ENCODE assay signal across 1 cellular context in genomic region chr15:41851755-41852370, GRCh38.
TF ChIP-seq lines count a peak whose summit lies in the region.

No MANE protein-coding gene starts in this region.

TF ChIP-seq in K562, 482 proteins besides CTCF, POLR2A, EP300 and RAD21:
- TF ChIP-seq CBFA2T2 (conservative IDR thresholded peaks at IDR 0.05) = no peak
- peak; percentile 26 for TF ChIP-seq TBP (optimal IDR thresholded peaks at IDR 0.05; ENCODE audit: low read depth, low read length)
- TF ChIP-seq POLR3A (IDR thresholded peaks at IDR 0.05; ENCODE audit: borderline replicate concordance, extremely low read depth, insufficient read depth, insufficient read length) = peak; percentile 25
- TF ChIP-seq POLR2G (IDR thresholded peaks at IDR 0.05; ENCODE audit: low read depth, low read length) = peak; percentile 42; the same call in 1 of the 2 replicates
